8 cellular contexts compared by ENCODE assay signal in genomic region chr18:80147037-80147417, GRCh38. TPM values are rescaled to one million over a fixed set of nuclear protein-coding genes. Genes with fewer than 3 reads are reported as not detected.
DNase-seq lines count a peak whose midpoint lies in the region; ATAC-seq and TF ChIP-seq lines count a peak whose summit lies in the region.

No MANE protein-coding gene starts in this region.

- no peaks in the 10 kb centered on the region for H3K9me3 ChIP-seq in neural cell (ENCODE audit: low read length)

- ATAC-seq in GM21360 (IDR thresholded peaks at IDR 0.05; ENCODE audit: unreplicated experiment): peak; percentile 13

- no peaks in the 10 kb centered on the region for H3K36me3 ChIP-seq in neural cell (ENCODE audit: insufficient read depth, low read length)

- H3K4me2 ChIP-seq in neural cell (ENCODE audit: low read length): no peak overlapping the region

- H3K4me3 ChIP-seq in dorsolateral prefrontal cortex: peak overlapping the region; percentile 48 to 87 (median 70)
- H3K4me3 ChIP-seq in neural cell (ENCODE audit: low read length): peak overlapping the region; percentile 69

- peak overlapping the region; percentile 75 to 96 (median 86) for H3K4me3 Mint-ChIP-seq in IgD-negative memory B cell

- TF ChIP-seq RAD21 in neural cell (conservative IDR thresholded peaks at IDR 0.05): no peak

- intact Hi-C loops in dorsolateral prefrontal cortex (cut with DNase I): loop anchor here (5.0 kb wide), 2 partner anchors 40 to 115 kb away; partner anchors contain the start of genes ADNP2 (in 1 of the 2) and RBFA (in 1 of the 2)

- no peaks in the 10 kb centered on the region for H3F3A ChIP-seq in neural cell (ENCODE audit: insufficient read depth, low read length, poor library complexity, severe bottlenecking)

- H3K27ac ChIP-seq in dorsolateral prefrontal cortex: peak overlapping the region in 20 of 59 donors; percentile 3 to 83 (median 52)
- peak overlapping the region; percentile 38 for H3K27ac ChIP-seq in neural cell (ENCODE audit: low read length)

- H3K4me1 Mint-ChIP-seq in IgD-negative memory B cell: peaks cover 4 to 11% (median 8%) of the 10 kb centered on the region in 3 donors

- H3K9me3 Mint-ChIP-seq in IgD-negative memory B cell: no peaks in the 10 kb centered on the region

- no peak overlapping the region for H2AFZ ChIP-seq in neural cell (ENCODE audit: low read depth, low read length)

- peak overlapping the region; percentile 60 for H3K9ac ChIP-seq in neural cell (ENCODE audit: low read length)

- H3K27ac Mint-ChIP-seq in IgD-negative memory B cell: no peak overlapping the region

- TF ChIP-seq CTCF in dorsolateral prefrontal cortex (IDR thresholded peaks at IDR 0.05 in 54 of 56, conservative IDR thresholded peaks at IDR 0.05 in 2 of 56; ENCODE audit: low read depth in 1 of 56, partially characterized antibody in 56 of 56) (peak in 1 of 56 donors; percentile 2), neural cell (IDR thresholded peaks at IDR 0.05; ENCODE audit: poor library complexity, severe bottlenecking) (no peak)

- no peaks in the 10 kb centered on the region for H3K79me2 ChIP-seq in neural cell (replicated peaks; ENCODE audit: insufficient read depth, low read length)

- no peak for TF ChIP-seq EP300 in neural cell (conservative IDR thresholded peaks at IDR 0.05; ENCODE audit: poor library complexity, severe bottlenecking)

- no peaks in the 10 kb centered on the region for H3K9me2 ChIP-seq in neural cell (ENCODE audit: insufficient read depth, low read length)

- peak; percentile 21 for DNase-seq in DMS114 treated with DMSO at 0.1 percent for 48 hours (lab: John Stamatoyannopoulos, UW; ENCODE audit: unreplicated experiment)
- no peak for DNase-seq in dorsolateral prefrontal cortex
- no peak for DNase-seq in midbrain (lab: John Stamatoyannopoulos, UW)
- no peak for DNase-seq in GM03348 (ENCODE audit: low spot score)
- no peak for DNase-seq in HuH-7 (ENCODE audit: low spot score)

- H3K36me3 Mint-ChIP-seq in IgD-negative memory B cell: no peaks in the 10 kb centered on the region

- H4K20me1 ChIP-seq in neural cell (ENCODE audit: insufficient read depth): no peaks in the 10 kb centered on the region

- H3K27me3 ChIP-seq in dorsolateral prefrontal cortex (no peaks in the 10 kb centered on the region), neural cell (ENCODE audit: insufficient read depth, low read depth, low read length) (no peaks in the 10 kb centered on the region)

- H3K27me3 Mint-ChIP-seq in IgD-negative memory B cell: no peaks in the 10 kb centered on the region

TF ChIP-seq in neural cell, 6 proteins besides CTCF, POLR2A, EP300 and RAD21:
- no peak for TF ChIP-seq TAF1 (IDR thresholded peaks at IDR 0.05; ENCODE audit: low read depth)

RNA-seq across cellular contexts. Expression of gene ADNP2, which starts 38.0 kb away (rescaled TPM):
- polyA plus RNA-seq in IgD-negative memory B cell: 4.6 TPM
- total RNA-seq in dorsolateral prefrontal cortex: 10 to 100 TPM; 15.4 to 33.2 (median 20.9) TPM
- 15.8 and 16.9 TPM in 2 replicates for polyA plus RNA-seq in neural cell
- polyA minus RNA-seq in neural cell: 52.3 and 54.5 TPM in 2 replicates
